In the genomic region with DNA sequence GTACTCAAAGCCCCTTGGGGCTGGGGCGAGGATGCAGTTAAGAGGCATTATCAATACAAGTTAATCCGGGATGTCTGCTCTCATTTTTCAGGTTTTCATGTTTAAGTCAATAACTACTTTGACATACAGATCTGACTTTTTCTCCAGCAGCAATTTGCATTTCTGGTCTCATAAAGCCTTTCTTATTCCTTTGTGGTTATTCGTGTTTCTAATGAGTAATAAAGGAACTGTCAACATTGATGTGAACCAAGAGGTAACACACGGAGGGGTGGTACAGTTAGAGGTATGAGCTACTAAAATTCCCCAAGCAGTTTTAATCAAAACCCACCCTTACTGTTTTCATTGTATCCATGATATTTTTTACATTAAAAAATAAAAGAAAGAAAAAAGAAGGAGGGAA, we compare ENCODE assay signal across 11 cellular contexts.
A peak's percentile ranks its signal among the peaks of the same experiment; 100 is the strongest.
DNase-seq lines count a peak whose midpoint lies in the region; ATAC-seq, FAIRE-seq and TF ChIP-seq lines count a peak whose summit lies in the region.
"Had no signal": no experiment of that assay in that cellular context is flagged by ENCODE, and none has a peak within 500 bp of the region (broad histone marks: within the 10 kb centered on the region; RNA-seq: fewer than 3 reads in every experiment).

No MANE protein-coding gene starts in this region.

- FAIRE-seq in GM12891 (lab: Jason Lieb, UNC), result peak; percentile 65

- no peak for TF ChIP-seq POLR2A in GM12891 (IDR thresholded peaks at IDR 0.05; ENCODE audit: low read depth, low read length)

- DNase-seq in GM12891 (ENCODE audit: insufficient read length, low spot score) (no peak), SK-N-DZ (ENCODE audit: low spot score) (no peak), AG08396 (ENCODE audit: low spot score) (no peak), islet precursor cell (no peak)
- DNase-seq: amniotic stem cell; NCI-H187; stimulated activated CD4-positive, alpha-beta T cell treated with anti-CD3 and anti-CD28 coated beads, Interleukin-12 subunit alpha, Interleukin-12 subunit beta, amount 100 ng/mL, for 4 hours had no signal

- ATAC-seq in GM19438 (IDR thresholded peaks at IDR 0.05; ENCODE audit: low read depth, unreplicated experiment) (peak; percentile 83), HG02642 (IDR thresholded peaks at IDR 0.05; ENCODE audit: poor library complexity, unreplicated experiment) (peak; percentile 83), HG03354 (IDR thresholded peaks at IDR 0.05; ENCODE audit: poor library complexity, severe bottlenecking, unreplicated experiment) (peak; percentile 91), SK-N-SH treated with all-trans-retinoic acid at 6 μM for 48 hours (no peak)

TF ChIP-seq in GM12891, 5 proteins besides CTCF, POLR2A, EP300 and RAD21:
- no peak for TF ChIP-seq TAF1 (IDR thresholded peaks at IDR 0.05; ENCODE audit: low read depth, low read length)
- TF ChIP-seq PAX5 (IDR thresholded peaks at IDR 0.05; ENCODE audit: insufficient read depth, low read length, severe bottlenecking), result no peak
- TF ChIP-seq POU2F2 (IDR thresholded peaks at IDR 0.05; ENCODE audit: low read depth, low read length), result no peak
- TF ChIP-seq POLR2AphosphoS5 (IDR thresholded peaks at IDR 0.05; ENCODE audit: low read depth, low read length), result no peak
- no peak for TF ChIP-seq SPI1 (IDR thresholded peaks at IDR 0.05; ENCODE audit: low read depth, low read length)

TF ChIP-seq in SK-N-SH treated with all-trans-retinoic acid at 6 μM for 48 hours, 23 proteins besides CTCF, POLR2A, EP300 and RAD21:
- TF ChIP-seq, protein P1, sequence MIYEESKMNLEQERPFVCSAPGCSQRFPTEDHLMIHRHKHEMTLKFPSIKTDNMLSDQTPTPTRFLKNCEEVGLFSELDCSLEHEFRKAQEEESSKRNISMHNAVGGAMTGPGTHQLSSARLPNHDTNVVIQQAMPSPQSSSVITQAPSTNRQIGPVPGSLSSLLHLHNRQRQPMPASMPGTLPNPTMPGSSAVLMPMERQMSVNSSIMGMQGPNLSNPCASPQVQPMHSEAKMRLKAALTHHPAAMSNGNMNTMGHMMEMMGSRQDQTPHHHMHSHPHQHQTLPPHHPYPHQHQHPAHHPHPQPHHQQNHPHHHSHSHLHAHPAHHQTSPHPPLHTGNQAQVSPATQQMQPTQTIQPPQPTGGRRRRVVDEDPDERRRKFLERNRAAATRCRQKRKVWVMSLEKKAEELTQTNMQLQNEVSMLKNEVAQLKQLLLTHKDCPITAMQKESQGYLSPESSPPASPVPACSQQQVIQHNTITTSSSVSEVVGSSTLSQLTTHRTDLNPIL (CRISPR knock-in tag; IDR thresholded peaks at IDR 0.05; ENCODE audit: low read depth), result no peak
- TF ChIP-seq ZFP30 (CRISPR knock-in tag; IDR thresholded peaks at IDR 0.05), result no peak
- no peak for TF ChIP-seq SNAI2 (CRISPR knock-in tag; IDR thresholded peaks at IDR 0.05)
- no peak for TF ChIP-seq ZC3H10 (CRISPR knock-in tag; IDR thresholded peaks at IDR 0.05)
- no peak for TF ChIP-seq TOX (CRISPR knock-in tag; IDR thresholded peaks at IDR 0.05; ENCODE audit: borderline replicate concordance)
- no peak for TF ChIP-seq PPARA (CRISPR knock-in tag; IDR thresholded peaks at IDR 0.05; ENCODE audit: borderline replicate concordance)
- TF ChIP-seq, protein P2, sequence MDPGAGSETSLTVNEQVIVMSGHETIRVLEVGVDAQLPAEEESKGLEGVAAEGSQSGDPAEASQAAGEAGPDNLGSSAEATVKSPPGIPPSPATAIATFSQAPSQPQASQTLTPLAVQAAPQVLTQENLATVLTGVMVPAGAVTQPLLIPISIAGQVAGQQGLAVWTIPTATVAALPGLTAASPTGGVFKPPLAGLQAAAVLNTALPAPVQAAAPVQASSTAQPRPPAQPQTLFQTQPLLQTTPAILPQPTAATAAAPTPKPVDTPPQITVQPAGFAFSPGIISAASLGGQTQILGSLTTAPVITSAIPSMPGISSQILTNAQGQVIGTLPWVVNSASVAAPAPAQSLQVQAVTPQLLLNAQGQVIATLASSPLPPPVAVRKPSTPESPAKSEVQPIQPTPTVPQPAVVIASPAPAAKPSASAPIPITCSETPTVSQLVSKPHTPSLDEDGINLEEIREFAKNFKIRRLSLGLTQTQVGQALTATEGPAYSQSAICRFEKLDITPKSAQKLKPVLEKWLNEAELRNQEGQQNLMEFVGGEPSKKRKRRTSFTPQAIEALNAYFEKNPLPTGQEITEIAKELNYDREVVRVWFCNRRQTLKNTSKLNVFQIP (CRISPR knock-in tag; IDR thresholded peaks at IDR 0.05; ENCODE audit: borderline replicate concordance, low read depth), result no peak
- TF ChIP-seq, protein P3, sequence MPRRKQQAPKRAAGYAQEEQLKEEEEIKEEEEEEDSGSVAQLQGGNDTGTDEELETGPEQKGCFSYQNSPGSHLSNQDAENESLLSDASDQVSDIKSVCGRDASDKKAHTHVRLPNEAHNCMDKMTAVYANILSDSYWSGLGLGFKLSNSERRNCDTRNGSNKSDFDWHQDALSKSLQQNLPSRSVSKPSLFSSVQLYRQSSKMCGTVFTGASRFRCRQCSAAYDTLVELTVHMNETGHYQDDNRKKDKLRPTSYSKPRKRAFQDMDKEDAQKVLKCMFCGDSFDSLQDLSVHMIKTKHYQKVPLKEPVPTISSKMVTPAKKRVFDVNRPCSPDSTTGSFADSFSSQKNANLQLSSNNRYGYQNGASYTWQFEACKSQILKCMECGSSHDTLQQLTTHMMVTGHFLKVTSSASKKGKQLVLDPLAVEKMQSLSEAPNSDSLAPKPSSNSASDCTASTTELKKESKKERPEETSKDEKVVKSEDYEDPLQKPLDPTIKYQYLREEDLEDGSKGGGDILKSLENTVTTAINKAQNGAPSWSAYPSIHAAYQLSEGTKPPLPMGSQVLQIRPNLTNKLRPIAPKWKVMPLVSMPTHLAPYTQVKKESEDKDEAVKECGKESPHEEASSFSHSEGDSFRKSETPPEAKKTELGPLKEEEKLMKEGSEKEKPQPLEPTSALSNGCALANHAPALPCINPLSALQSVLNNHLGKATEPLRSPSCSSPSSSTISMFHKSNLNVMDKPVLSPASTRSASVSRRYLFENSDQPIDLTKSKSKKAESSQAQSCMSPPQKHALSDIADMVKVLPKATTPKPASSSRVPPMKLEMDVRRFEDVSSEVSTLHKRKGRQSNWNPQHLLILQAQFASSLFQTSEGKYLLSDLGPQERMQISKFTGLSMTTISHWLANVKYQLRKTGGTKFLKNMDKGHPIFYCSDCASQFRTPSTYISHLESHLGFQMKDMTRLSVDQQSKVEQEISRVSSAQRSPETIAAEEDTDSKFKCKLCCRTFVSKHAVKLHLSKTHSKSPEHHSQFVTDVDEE (CRISPR knock-in tag; IDR thresholded peaks at IDR 0.05), result no peak
- TF ChIP-seq ESRRG (CRISPR knock-in tag; IDR thresholded peaks at IDR 0.05), result no peak
- TF ChIP-seq GLIS3 (CRISPR knock-in tag; IDR thresholded peaks at IDR 0.05), result no peak
